1 cellular context compared by ENCODE assay signal in the genomic region with DNA sequence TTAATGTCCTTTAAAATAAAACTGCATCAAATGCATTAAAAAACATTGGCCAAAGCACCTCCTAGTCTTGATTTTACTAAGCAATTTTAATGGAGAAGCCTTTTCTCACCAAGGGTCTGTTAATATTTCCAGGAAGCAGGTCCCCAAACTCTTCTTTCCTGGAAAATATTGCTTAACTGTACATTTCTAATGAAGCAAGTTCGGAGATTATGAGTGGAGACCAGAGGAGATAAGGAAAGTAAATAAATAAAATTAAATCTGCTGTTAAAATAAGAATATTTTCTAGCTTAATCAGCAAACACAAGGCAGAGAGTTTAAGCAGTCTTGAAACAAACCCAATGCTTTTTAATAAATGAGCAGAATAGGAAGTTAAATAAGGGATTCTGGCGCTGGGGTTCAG.
A peak's percentile ranks its signal among the peaks of the same experiment; 100 is the strongest.
TF ChIP-seq lines count a peak whose summit lies in the region.

No MANE protein-coding gene starts in this region.

TF ChIP-seq in IMR-90, 13 proteins besides CTCF, POLR2A, EP300 and RAD21 (continued from another document):
- TF ChIP-seq USF2 (IDR thresholded peaks at IDR 0.05; ENCODE audit: low read depth, low read length): no peak
- no peak for TF ChIP-seq BHLHE40 (IDR thresholded peaks at IDR 0.05; ENCODE audit: low read depth, low read length)
- TF ChIP-seq MXI1 (IDR thresholded peaks at IDR 0.05; ENCODE audit: borderline replicate concordance, low read depth, low read length): no peak
- peak; percentile 35; the same call in 1 of the 2 replicates for TF ChIP-seq MAFK (IDR thresholded peaks at IDR 0.05; ENCODE audit: low read depth, low read length)
- TF ChIP-seq MAZ (IDR thresholded peaks at IDR 0.05; ENCODE audit: borderline replicate concordance, low read depth, low read length): no peak
- no peak for TF ChIP-seq RCOR1 (IDR thresholded peaks at IDR 0.05; ENCODE audit: insufficient replicate concordance, low read length)
- TF ChIP-seq ELK1 (IDR thresholded peaks at IDR 0.05; ENCODE audit: borderline replicate concordance, low read depth, low read length): no peak
